ENCODE assay signal across 30 cellular contexts in the genomic region with DNA sequence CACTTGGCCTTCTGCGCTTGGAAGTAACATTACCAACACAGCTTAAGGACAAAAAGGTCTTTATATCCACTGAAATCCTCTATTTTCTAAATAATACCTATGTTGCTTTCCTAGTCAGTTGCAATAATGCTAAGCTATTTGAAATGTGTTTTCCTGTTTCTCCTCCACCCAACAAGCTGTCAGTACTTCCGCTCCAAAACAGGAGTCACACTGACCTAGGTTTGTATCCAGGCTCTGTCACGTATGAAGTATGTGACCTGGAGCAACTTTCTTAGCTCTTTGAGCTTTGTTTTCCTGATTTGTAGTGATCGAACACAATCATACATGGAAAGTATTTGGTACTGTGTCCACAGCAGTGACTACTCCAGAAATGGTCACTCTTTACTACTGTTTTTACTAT.
"Had no signal": no experiment of that assay in that cellular context is flagged by ENCODE, and none has a peak within 500 bp of the region (broad histone marks: within the 10 kb centered on the region; RNA-seq: fewer than 3 reads in every experiment).

No MANE protein-coding gene starts in this region.

- H3K36me3 ChIP-seq: esophagus squamous epithelium, lower lobe of right lung, neutrophil, right atrium auricular region, sigmoid colon, stomach, thyroid gland had no signal

- H3K36me3 Mint-ChIP-seq: immature natural killer cell; memory B cell; naive B cell; natural killer cell treated with Interleukin-12 subunit alpha and Interleukin-12 subunit beta and Interleukin-15 and Interleukin-18, amount 100 ng/mL, for 72 hours had no signal

- H3K27me3 ChIP-seq: esophagus squamous epithelium, neutrophil, right atrium auricular region, sigmoid colon, stomach, thyroid gland had no signal

- H3K79me2 ChIP-seq: parathyroid adenoma had no signal

- ATAC-seq: left colon; lower lobe of right lung; mucosa of descending colon; natural killer cell treated with Interleukin-12 subunit alpha and Interleukin-12 subunit beta and Interleukin-15 and Interleukin-18, amount 100 ng/mL, for 72 hours; stimulated activated effector memory CD8-positive, alpha-beta T cell treated with anti-CD3 and anti-CD28 coated beads, Interleukin-12 subunit alpha, Interleukin-12 subunit beta, amount 100 ng/mL, for 72 hours had no signal

- DNase-seq: dermis blood vessel endothelial cell; effector memory CD4-positive, alpha-beta T cell; erythroblast; esophagus squamous epithelium; foreskin melanocyte; hypothalamus; immature natural killer cell; islet precursor cell; kidney glomerular epithelial cell; left colon; left ventricle myocardium superior; lower lobe of right lung; mucosa of descending colon; naive B cell; sigmoid colon; stimulated activated CD4-positive, alpha-beta T cell treated with anti-CD3 and anti-CD28 coated beads, Interleukin-2, amount 100 ng/mL, for 24 hours; stimulated activated CD4-positive, alpha-beta T cell treated with anti-CD3 and anti-CD28 coated beads, Interleukin-4, amount 100 ng/mL, for 24 hours; stimulated activated naive CD4-positive, alpha-beta T cell treated with Interleukin-2 at 50 U/mL for 16 hours; stomach; thyroid gland; trophoblast cell had no signal

- H3K4me3 ChIP-seq: coronary artery, esophagus squamous epithelium, lower lobe of right lung, mucosa of descending colon, right atrium auricular region, sigmoid colon, stomach, thyroid gland had no signal

- H3K4me3 Mint-ChIP-seq: immature natural killer cell; memory B cell; naive B cell; natural killer cell treated with Interleukin-12 subunit alpha and Interleukin-12 subunit beta and Interleukin-15 and Interleukin-18, amount 100 ng/mL, for 72 hours; neural crest cell; stimulated activated effector memory CD8-positive, alpha-beta T cell treated with anti-CD3 and anti-CD28 coated beads, Interleukin-12 subunit alpha, Interleukin-12 subunit beta, amount 100 ng/mL, for 72 hours had no signal

- H3K27me3 Mint-ChIP-seq: memory B cell, naive B cell, progenitor cell of endocrine pancreas had no signal

- H3K27ac Mint-ChIP-seq: immature natural killer cell; memory B cell; natural killer cell treated with Interleukin-12 subunit alpha and Interleukin-12 subunit beta and Interleukin-15 and Interleukin-18, amount 100 ng/mL, for 72 hours; progenitor cell of endocrine pancreas; stimulated activated effector memory CD8-positive, alpha-beta T cell treated with anti-CD3 and anti-CD28 coated beads, Interleukin-12 subunit alpha, Interleukin-12 subunit beta, amount 100 ng/mL, for 72 hours had no signal

- H3K9me3 ChIP-seq: esophagus squamous epithelium, lower lobe of right lung, mucosa of descending colon, neutrophil, right atrium auricular region, sigmoid colon, stomach, thyroid gland had no signal

- H3K27ac ChIP-seq: coronary artery, esophagus squamous epithelium, lower lobe of right lung, neutrophil, parathyroid adenoma, right atrium auricular region, sigmoid colon, stomach, thyroid gland had no signal

- H2AFZ ChIP-seq: parathyroid adenoma had no signal

- H3K4me1 Mint-ChIP-seq: immature natural killer cell; memory B cell; neural crest cell; stimulated activated effector memory CD8-positive, alpha-beta T cell treated with anti-CD3 and anti-CD28 coated beads, Interleukin-12 subunit alpha, Interleukin-12 subunit beta, amount 100 ng/mL, for 72 hours had no signal

- H3K4me1 ChIP-seq: esophagus squamous epithelium, lower lobe of right lung, parathyroid adenoma, sigmoid colon, stomach, thyroid gland had no signal

- H3K9me3 Mint-ChIP-seq: immature natural killer cell; memory B cell; natural killer cell treated with Interleukin-12 subunit alpha and Interleukin-12 subunit beta and Interleukin-15 and Interleukin-18, amount 100 ng/mL, for 72 hours; neural crest cell; stimulated activated effector memory CD8-positive, alpha-beta T cell treated with anti-CD3 and anti-CD28 coated beads, Interleukin-12 subunit alpha, Interleukin-12 subunit beta, amount 100 ng/mL, for 72 hours had no signal
